Comparison of ENCODE assay signal across 10 cellular contexts in the genomic region with DNA sequence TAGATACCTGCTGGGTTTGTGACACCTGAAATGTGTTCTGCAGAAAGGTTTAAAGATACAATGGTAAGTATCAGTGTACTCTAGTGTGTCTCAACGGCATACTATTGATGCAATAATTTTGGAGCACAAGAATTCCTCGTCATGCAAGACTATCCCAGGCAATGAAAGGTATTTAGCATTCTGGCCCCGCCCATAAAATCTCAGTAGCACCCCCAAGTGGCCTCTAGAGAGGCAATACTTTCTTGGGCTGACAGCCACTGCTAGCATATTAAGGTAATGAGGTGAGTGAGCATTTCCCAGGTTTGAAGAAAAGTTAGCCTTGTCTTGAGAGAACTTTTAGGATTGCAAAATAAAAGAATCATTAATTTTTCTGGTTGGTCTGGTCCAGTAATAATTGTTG. TPM values are rescaled to one million over a fixed set of nuclear protein-coding genes. Genes with fewer than 3 reads are reported as not detected.
A peak's percentile ranks its signal among the peaks of the same experiment; 100 is the strongest.
DNase-seq lines count a peak whose midpoint lies in the region; ATAC-seq, FAIRE-seq and TF ChIP-seq lines count a peak whose summit lies in the region.
"Had no signal": no experiment of that assay in that cellular context is flagged by ENCODE, and none has a peak within 500 bp of the region (broad histone marks: within the 10 kb centered on the region; RNA-seq: fewer than 3 reads in every experiment).

No MANE protein-coding gene starts in this region.

- H3K27me3 ChIP-seq in brain microvascular endothelial cell (replicated peaks) (no peaks in the 10 kb centered on the region), pancreas (no peaks in the 10 kb centered on the region)

- H3K27me3 Mint-ChIP-seq in activated CD4-positive, alpha-beta T cell treated with anti-CD3 and anti-CD28 coated beads, Interleukin-2, amount 10 ng/mL, durations not matched to agents 24 days and 14 days: no peaks in the 10 kb centered on the region
- H3K27me3 Mint-ChIP-seq in activated T-cell treated with anti-CD3 and anti-CD28 coated beads, Interleukin-2, amount 50 U/mL, for 4 hours (ENCODE audit: low read depth): no peaks in the 10 kb centered on the region
- H3K27me3 Mint-ChIP-seq: CD4-positive, CD25-positive, alpha-beta regulatory T cell had no signal

- peak; percentile 72 for ATAC-seq in HG03095 (IDR thresholded peaks at IDR 0.05; ENCODE audit: unreplicated experiment)
- ATAC-seq in pancreas: peak in 3 of 4 donors; percentile 37 to 66 (median 58)
- no peak for ATAC-seq in HG03139 (IDR thresholded peaks at IDR 0.05; ENCODE audit: unreplicated experiment)
- ATAC-seq in GM19397 (IDR thresholded peaks at IDR 0.05; ENCODE audit: unreplicated experiment): no peak
- ATAC-seq in activated T-cell treated with anti-CD3 and anti-CD28 coated beads, Interleukin-2, amount 50 U/mL, for 4 hours: no peak

- peaks cover 14% of the 10 kb centered on the region for H3K36me3 Mint-ChIP-seq in activated CD4-positive, alpha-beta T cell treated with anti-CD3 and anti-CD28 coated beads, Interleukin-2, amount 10 ng/mL, durations not matched to agents 24 days and 14 days (ENCODE audit: low read depth)
- H3K36me3 Mint-ChIP-seq in activated T-cell treated with anti-CD3 and anti-CD28 coated beads, Interleukin-2, amount 50 U/mL, for 4 hours (ENCODE audit: insufficient read depth): peaks cover 6% of the 10 kb centered on the region

- H3K9me3 ChIP-seq in pancreas: no peaks in the 10 kb centered on the region

- no peaks in the 10 kb centered on the region for H3K4me1 Mint-ChIP-seq in activated CD4-positive, alpha-beta T cell treated with anti-CD3 and anti-CD28 coated beads, Interleukin-2, amount 10 ng/mL, durations not matched to agents 24 days and 14 days
- H3K4me1 Mint-ChIP-seq in activated T-cell treated with anti-CD3 and anti-CD28 coated beads, Interleukin-2, amount 50 U/mL, for 4 hours (ENCODE audit: low read depth): peaks cover 2% of the 10 kb centered on the region
- H3K4me1 Mint-ChIP-seq: CD4-positive, CD25-positive, alpha-beta regulatory T cell had no signal

- H3K4me3 ChIP-seq in brain microvascular endothelial cell (ENCODE audit: low read depth, low read length) (no peak overlapping the region), pancreas (no peak overlapping the region)

- H3K36me3 ChIP-seq in brain microvascular endothelial cell (replicated peaks) (no peaks in the 10 kb centered on the region), pancreas (no peaks in the 10 kb centered on the region)

- H3K9me3 Mint-ChIP-seq in activated CD4-positive, alpha-beta T cell treated with anti-CD3 and anti-CD28 coated beads, Interleukin-2, amount 10 ng/mL, durations not matched to agents 24 days and 14 days: no peaks in the 10 kb centered on the region
- H3K9me3 Mint-ChIP-seq in activated T-cell treated with anti-CD3 and anti-CD28 coated beads, Interleukin-2, amount 50 U/mL, for 4 hours: no peaks in the 10 kb centered on the region
- H3K9me3 Mint-ChIP-seq: CD4-positive, CD25-positive, alpha-beta regulatory T cell had no signal

- TF ChIP-seq CTCF in brain microvascular endothelial cell (IDR thresholded peaks at IDR 0.05; ENCODE audit: low read depth, low read length, missing control alignments) (peak; percentile 34), pancreas (IDR thresholded peaks at IDR 0.05) (no peak)

- 45 to 71% methylated on average over 3 of the region's 3 CpGs for WGBS in pancreas, 2 donors

- H3K4me3 Mint-ChIP-seq in activated CD4-positive, alpha-beta T cell treated with anti-CD3 and anti-CD28 coated beads, Interleukin-2, amount 10 ng/mL, durations not matched to agents 24 days and 14 days: no peak overlapping the region
- H3K4me3 Mint-ChIP-seq in activated T-cell treated with anti-CD3 and anti-CD28 coated beads, Interleukin-2, amount 50 U/mL, for 4 hours: no peak overlapping the region
- H3K4me3 Mint-ChIP-seq: CD4-positive, CD25-positive, alpha-beta regulatory T cell had no signal

- FAIRE-seq in pancreas (lab: Jason Lieb, UNC): no peak

- H3K27ac Mint-ChIP-seq in activated CD4-positive, alpha-beta T cell treated with anti-CD3 and anti-CD28 coated beads, Interleukin-2, amount 10 ng/mL, durations not matched to agents 24 days and 14 days: no peak overlapping the region
- H3K27ac Mint-ChIP-seq: CD4-positive, CD25-positive, alpha-beta regulatory T cell had no signal

- H3K4me1 ChIP-seq in pancreas: peaks cover 0 to 6% (median 6%) of the 10 kb centered on the region in 3 donors

- DNase-seq in activated CD4-positive, alpha-beta T cell treated with anti-CD3 and anti-CD28 coated beads, Interleukin-2, amount 10 ng/mL, durations not matched to agents 24 days and 14 days: peak; percentile 61
- DNase-seq in activated CD4-positive, alpha-beta T cell treated with anti-CD3 and anti-CD28 coated beads for 1 hour: no peak
- no peak for DNase-seq in brain microvascular endothelial cell
- no peak for DNase-seq in pancreas
- DNase-seq in activated T-cell treated with anti-CD3 and anti-CD28 coated beads, Interleukin-2, amount 50 U/mL, for 4 hours: no peak
- DNase-seq: activated naive CD4-positive, alpha-beta T cell had no signal

- in situ Hi-C loops in brain microvascular endothelial cell (cut with HindIII; ENCODE audit: low pct_ligation_motif_present, low sequenced_read_pairs): no loop called here

- intact Hi-C loops in activated CD4-positive, alpha-beta T cell treated with anti-CD3 and anti-CD28 coated beads, Interleukin-2, amount 10 ng/mL, durations not matched to agents 24 days and 14 days (cut with micrococcal nuclease): no loop called here
- intact Hi-C loops in pancreas (cut with DNase I): no loop called here

- H3K27ac ChIP-seq in brain microvascular endothelial cell: no peak overlapping the region
- H3K27ac ChIP-seq in pancreas: peak overlapping the region in 1 of 4 donors; percentile 28

RNA-seq across cellular contexts. Expression of a gene that starts 24.0 kb away (rescaled TPM):
- total RNA-seq in activated CD4-positive, alpha-beta T cell treated with anti-CD3 and anti-CD28 coated beads, Interleukin-2, amount 10 ng/mL, durations not matched to agents 24 days and 14 days: 21.9 and 23.7 TPM in 2 replicates
- total RNA-seq in pancreas: 10 to 100 TPM; 10.3 to 17.3 (median 13.7) TPM
- 10 to 100 TPM; 10.2 to 14.9 TPM for polyA plus RNA-seq in pancreas
- total RNA-seq in activated T-cell treated with anti-CD3 and anti-CD28 coated beads, Interleukin-2, amount 50 U/mL, for 4 hours: 10 to 100 TPM; 18.1 to 22.0 (median 19.3) TPM

Comparison
In these comparisons a context has a peak if more than half of its experiments do, and no peak if none do; other contexts are left out.
1. ATAC-seq: peak in HG03095 (single experiment) and pancreas (3 of 4); none in HG03139 (single experiment), GM19397 (single experiment) and activated T-cell treated with anti-CD3 and anti-CD28 coated beads, Interleukin-2, amount 50 U/mL, for 4 hours (0 of 2).